ENCODE assay signal across 16 cellular contexts in the genomic region with DNA sequence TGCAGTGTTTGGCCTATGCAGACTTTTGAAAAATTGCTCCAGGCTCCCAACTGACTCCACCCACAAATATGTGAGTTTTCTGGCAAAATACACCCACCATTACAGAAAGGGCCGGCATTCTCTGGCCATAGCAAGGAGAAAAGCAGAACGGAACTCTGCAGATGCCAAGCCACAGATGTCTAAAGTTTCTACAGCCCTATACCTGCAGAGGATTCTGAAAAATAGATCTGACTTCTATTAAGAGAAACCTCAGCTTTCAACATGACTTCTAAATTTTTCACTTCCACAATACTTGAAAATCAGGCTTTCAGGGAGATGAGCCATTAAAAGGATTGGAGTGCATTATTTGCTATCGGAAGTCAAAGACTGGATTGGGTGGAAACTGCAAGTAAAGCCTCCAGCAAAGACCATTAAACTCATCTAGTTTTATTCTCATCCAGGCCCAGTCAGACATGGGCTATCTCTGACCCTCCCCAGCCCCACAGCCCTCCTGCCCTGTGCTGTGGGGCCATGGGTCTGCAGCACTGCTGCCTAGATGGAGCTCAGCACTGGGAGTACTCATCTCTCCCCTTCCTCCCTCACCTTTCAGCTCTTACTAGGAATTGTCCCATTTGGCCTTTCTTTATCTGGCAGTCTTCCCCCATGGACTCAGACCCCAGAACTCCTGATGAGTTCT.
DNase-seq lines count a peak whose midpoint lies in the region; ATAC-seq, FAIRE-seq and TF ChIP-seq lines count a peak whose summit lies in the region.
"Had no signal": no experiment of that assay in that cellular context is flagged by ENCODE, and none has a peak within 500 bp of the region (broad histone marks: within the 10 kb centered on the region; RNA-seq: fewer than 3 reads in every experiment).

No MANE protein-coding gene starts in this region.

- H3K27ac Mint-ChIP-seq in activated T-cell treated with anti-CD3 and anti-CD28 coated beads, Interleukin-2, amount 50 U/mL, for 24 hours: no peak overlapping the region
- H3K27ac Mint-ChIP-seq: activated B cell treated with CpG ODN at 0.5 μM for 24 hours; activated naive CD8-positive, alpha-beta T cell treated with anti-CD3 and anti-CD28 coated beads for 36 hours; type B pancreatic cell had no signal

- no peaks in the 10 kb centered on the region for H3K9me3 Mint-ChIP-seq in activated T-cell treated with anti-CD3 and anti-CD28 coated beads, Interleukin-2, amount 50 U/mL, for 24 hours
- H3K9me3 Mint-ChIP-seq: activated B cell treated with CpG ODN at 0.5 μM for 24 hours; activated naive CD8-positive, alpha-beta T cell treated with anti-CD3 and anti-CD28 coated beads for 36 hours; type B pancreatic cell had no signal

- no peaks in the 10 kb centered on the region for H3K4me1 Mint-ChIP-seq in activated T-cell treated with anti-CD3 and anti-CD28 coated beads, Interleukin-2, amount 50 U/mL, for 24 hours (ENCODE audit: low read depth)
- H3K4me1 Mint-ChIP-seq: activated naive CD8-positive, alpha-beta T cell treated with anti-CD3 and anti-CD28 coated beads for 36 hours had no signal

- H3K36me3 Mint-ChIP-seq in activated T-cell treated with anti-CD3 and anti-CD28 coated beads, Interleukin-2, amount 50 U/mL, for 24 hours (ENCODE audit: low read depth): no peaks in the 10 kb centered on the region
- H3K36me3 Mint-ChIP-seq: activated naive CD8-positive, alpha-beta T cell treated with anti-CD3 and anti-CD28 coated beads for 36 hours; type B pancreatic cell had no signal

- peak; percentile 92 for ATAC-seq in GM19438 (IDR thresholded peaks at IDR 0.05; ENCODE audit: low read depth, unreplicated experiment)
- ATAC-seq in HG02798 (IDR thresholded peaks at IDR 0.05; ENCODE audit: poor library complexity, unreplicated experiment): peak; percentile 83
- peak; percentile 61 for ATAC-seq in HG03520 (IDR thresholded peaks at IDR 0.05; ENCODE audit: unreplicated experiment)
- ATAC-seq: SK-N-SH treated with all-trans-retinoic acid at 6 μM for 48 hours had no signal

- no peak overlapping the region for H3K4me3 Mint-ChIP-seq in activated T-cell treated with anti-CD3 and anti-CD28 coated beads, Interleukin-2, amount 50 U/mL, for 24 hours
- H3K4me3 Mint-ChIP-seq: activated B cell treated with CpG ODN at 0.5 μM for 24 hours; activated naive CD8-positive, alpha-beta T cell treated with anti-CD3 and anti-CD28 coated beads for 36 hours; type B pancreatic cell had no signal

- no peak for DNase-seq in GM12892 (ENCODE audit: insufficient read length)
- no peak for DNase-seq in stimulated activated CD4-positive, alpha-beta T cell treated with anti-CD3 and anti-CD28 coated beads, Interleukin-2, amount 100 ng/mL, for 48 hours
- no peak for DNase-seq in activated T-cell treated with anti-CD3 and anti-CD28 coated beads, Interleukin-2, amount 50 U/mL, for 24 hours
- no peak for DNase-seq in midbrain (lab: John Stamatoyannopoulos, UW)
- no peak for DNase-seq in central memory CD4-positive, alpha-beta T cell
- DNase-seq: activated B cell treated with CpG ODN at 0.5 μM for 24 hours; activated CD8-positive, alpha-beta memory T cell treated with anti-CD3 and anti-CD28 coated beads, Interleukin-2, amount 50 U/mL, for 48 hours; activated naive CD8-positive, alpha-beta T cell treated with anti-CD3 and anti-CD28 coated beads for 36 hours; Caco-2; cerebellar nuclear complex; H7 had no signal

- H3K27me3 Mint-ChIP-seq in activated T-cell treated with anti-CD3 and anti-CD28 coated beads, Interleukin-2, amount 50 U/mL, for 24 hours: peaks cover 13% of the 10 kb centered on the region
- H3K27me3 Mint-ChIP-seq: activated B cell treated with CpG ODN at 0.5 μM for 24 hours; activated naive CD8-positive, alpha-beta T cell treated with anti-CD3 and anti-CD28 coated beads for 36 hours had no signal

- TF ChIP-seq POLR2A in GM12892 (IDR thresholded peaks at IDR 0.05; ENCODE audit: low read depth, low read length): no peak

- FAIRE-seq in GM12892 (lab: Jason Lieb, UNC): peak; percentile 98
